ENCODE assay signal across 32 cellular contexts in the genomic region with DNA sequence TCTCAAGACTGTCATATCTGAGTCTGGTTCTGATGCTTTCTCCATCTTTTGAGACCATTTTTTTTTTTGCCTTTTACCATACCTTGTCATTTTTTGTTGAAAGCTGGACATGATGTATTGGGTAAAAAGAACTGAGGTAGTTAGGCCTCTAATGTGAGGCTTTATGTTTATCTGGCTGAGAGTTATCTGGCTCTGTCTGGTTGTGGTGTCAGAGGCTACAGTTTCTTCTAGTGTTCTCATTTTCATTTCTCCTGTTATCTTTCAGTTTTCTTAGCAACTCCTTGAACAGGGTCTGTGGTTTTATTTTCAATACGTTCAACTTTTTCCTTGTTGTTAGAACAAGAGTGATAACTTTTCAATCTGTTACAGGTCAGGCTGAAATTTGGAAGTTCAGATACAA.
"Had no signal": no experiment of that assay in that cellular context is flagged by ENCODE, and none has a peak within 500 bp of the region (broad histone marks: within the 10 kb centered on the region; RNA-seq: fewer than 3 reads in every experiment).

No MANE protein-coding gene starts in this region.

- H3K4me1 Mint-ChIP-seq: immature natural killer cell; naive thymus-derived CD8-positive, alpha-beta T cell; neural crest cell; stimulated activated effector memory CD8-positive, alpha-beta T cell treated with anti-CD3 and anti-CD28 coated beads, Interleukin-12 subunit alpha, Interleukin-12 subunit beta, amount 100 ng/mL, for 72 hours had no signal

- FAIRE-seq: islet of Langerhans, kidney, urothelium cell line had no signal

- H3K36me3 Mint-ChIP-seq: stimulated activated effector memory CD8-positive, alpha-beta T cell treated with anti-CD3 and anti-CD28 coated beads, Interleukin-12 subunit alpha, Interleukin-12 subunit beta, amount 100 ng/mL, for 72 hours had no signal

- H3K4me3 Mint-ChIP-seq: immature natural killer cell; naive thymus-derived CD8-positive, alpha-beta T cell; nephron; neural crest cell; stimulated activated effector memory CD8-positive, alpha-beta T cell treated with anti-CD3 and anti-CD28 coated beads, Interleukin-12 subunit alpha, Interleukin-12 subunit beta, amount 100 ng/mL, for 72 hours; stimulated activated naive CD8-positive, alpha-beta T cell treated with anti-CD3 and anti-CD28 coated beads, Interleukin-15, Interleukin-2, amounts not matched to agents 100 ng/mL and 50 ng/mL, for 24 hours had no signal

- H3K4me1 ChIP-seq: lower lobe of right lung, pancreas, prostate gland, suprapubic skin, upper lobe of right lung had no signal

- H3K27me3 Mint-ChIP-seq: stimulated activated naive CD8-positive, alpha-beta T cell treated with anti-CD3 and anti-CD28 coated beads, Interleukin-15, Interleukin-2, amounts not matched to agents 100 ng/mL and 50 ng/mL, for 24 hours had no signal

- H3K27ac Mint-ChIP-seq: immature natural killer cell; naive thymus-derived CD8-positive, alpha-beta T cell; nephron; stimulated activated effector memory CD8-positive, alpha-beta T cell treated with anti-CD3 and anti-CD28 coated beads, Interleukin-12 subunit alpha, Interleukin-12 subunit beta, amount 100 ng/mL, for 72 hours; stimulated activated naive CD8-positive, alpha-beta T cell treated with anti-CD3 and anti-CD28 coated beads, Interleukin-15, Interleukin-2, amounts not matched to agents 100 ng/mL and 50 ng/mL, for 24 hours had no signal

- H3K27ac ChIP-seq: left lung, lower lobe of right lung, pancreas, prostate gland, skin epidermis, suprapubic skin, thoracic aorta, tibial artery, upper lobe of right lung had no signal

- H3K9me3 ChIP-seq: prostate gland, thoracic aorta, tibial artery, upper lobe of right lung had no signal

- ATAC-seq: left colon; left lung; lower lobe of right lung; naive thymus-derived CD8-positive, alpha-beta T cell; pancreas; right cardiac atrium; sciatic nerve; stimulated activated effector memory CD8-positive, alpha-beta T cell treated with anti-CD3 and anti-CD28 coated beads, Interleukin-12 subunit alpha, Interleukin-12 subunit beta, amount 100 ng/mL, for 72 hours; upper lobe of right lung had no signal

- H3K27me3 ChIP-seq: left lung, pancreas, suprapubic skin, tibial artery, upper lobe of right lung had no signal

- H3K4me3 ChIP-seq: left lung, lower lobe of right lung, pancreas, prostate gland, skin epidermis, suprapubic skin, thoracic aorta, tibial artery, upper lobe of right lung had no signal

- DNase-seq: hypothalamus; immature natural killer cell; kidney; left colon; left lung; lower lobe of right lung; mammary epithelial cell; mesenchymal stem cell; naive thymus-derived CD8-positive, alpha-beta T cell; nucleus accumbens; pancreas; posterior cingulate gyrus; retina; right cardiac atrium; stimulated activated CD4-positive, alpha-beta T cell treated with anti-CD3 and anti-CD28 coated beads, Interleukin-12 subunit alpha, Interleukin-12 subunit beta, amount 100 ng/mL, for 4 hours; stimulated activated CD4-positive, alpha-beta T cell treated with anti-CD3 and anti-CD28 coated beads, Interleukin-15, amount 100 ng/mL, for 24 hours; stimulated activated CD4-positive, alpha-beta T cell treated with anti-CD3 and anti-CD28 coated beads, Interleukin-4, amount 100 ng/mL, for 24 hours; stimulated activated naive CD4-positive, alpha-beta T cell; tibial artery; trophoblast cell; upper lobe of right lung had no signal
